In the genomic region with DNA sequence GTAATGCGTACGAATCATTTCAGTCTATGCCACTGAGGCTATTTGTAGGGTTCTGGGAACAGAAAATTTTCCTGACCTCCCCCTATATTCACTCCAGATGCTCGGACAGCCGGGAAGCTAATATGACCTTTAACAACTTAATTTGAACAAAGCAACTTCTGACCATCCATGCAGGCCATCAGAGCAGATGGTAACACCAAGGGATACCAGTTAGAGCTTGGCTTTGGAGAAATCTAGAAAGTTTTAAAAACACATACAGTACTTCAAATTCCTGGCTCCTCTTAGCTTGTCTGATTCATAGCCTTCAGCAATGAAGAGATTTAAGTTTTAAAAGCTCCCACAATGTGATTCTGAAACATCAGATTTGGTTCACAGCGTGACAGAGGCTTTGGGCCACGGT, we compare ENCODE assay signal across 8 cellular contexts.
"Had no signal": no experiment of that assay in that cellular context is flagged by ENCODE, and none has a peak within 500 bp of the region (broad histone marks: within the 10 kb centered on the region; RNA-seq: fewer than 3 reads in every experiment).

No MANE protein-coding gene starts in this region.

- H3K27ac ChIP-seq: GM23248, HL-60 had no signal

- DNase-seq: GM23248, GOT3, H7, HFFc6, KBM-7 had no signal

- ATAC-seq: HCT116, HepG2 had no signal
